26 cellular contexts compared by ENCODE assay signal in the genomic region with DNA sequence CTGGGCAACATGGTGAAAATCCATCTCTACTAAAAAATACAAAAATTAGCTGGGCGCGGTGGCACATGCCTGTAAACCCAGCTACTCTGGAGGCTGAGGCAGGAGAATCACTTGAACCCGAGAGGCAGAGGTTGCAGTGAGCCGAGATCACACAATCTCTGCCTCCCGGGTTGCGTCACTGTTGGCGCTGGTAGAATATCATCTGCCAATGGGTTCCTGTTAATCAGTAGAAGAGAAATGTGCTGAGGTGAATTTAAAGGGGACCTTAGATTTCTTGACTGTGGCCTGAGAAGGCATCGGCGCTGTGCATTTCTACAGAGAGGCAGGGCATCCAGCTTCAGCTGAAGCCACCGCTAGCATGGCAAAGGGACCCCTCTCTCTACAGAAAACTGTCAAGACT.
A peak's percentile ranks its signal among the peaks of the same experiment; 100 is the strongest.
DNase-seq lines count a peak whose midpoint lies in the region; ATAC-seq, FAIRE-seq and TF ChIP-seq lines count a peak whose summit lies in the region.
"Had no signal": no experiment of that assay in that cellular context is flagged by ENCODE, and none has a peak within 500 bp of the region (broad histone marks: within the 10 kb centered on the region; RNA-seq: fewer than 3 reads in every experiment).

No MANE protein-coding gene starts in this region.

- in situ Hi-C loops in HepG2 (cut with HindIII; ENCODE audit: extremely low pct_ligation_motif_present, low pct_unique_long_range_greater_than_20kb) = no loop called here

- no peak for TF ChIP-seq CTCF in right lobe of liver (IDR thresholded peaks at IDR 0.05)
- no peak for TF ChIP-seq CTCF in HepG2 (CRISPR knock-in tag; IDR thresholded peaks at IDR 0.05)
- no peak for TF ChIP-seq CTCF in psoas muscle (IDR thresholded peaks at IDR 0.05)
- no peak for TF ChIP-seq CTCF in glutamatergic neuron (IDR thresholded peaks at IDR 0.05; ENCODE audit: partially characterized antibody, unreplicated experiment)

- DNase-seq in right lobe of liver (peak in 2 of 3 donors; percentile 20 to 49), HepG2 (ENCODE audit: low spot score) (no peak), psoas muscle (no peak), glutamatergic neuron (no peak)
- no peak for DNase-seq in effector memory CD8-positive, alpha-beta T cell
- DNase-seq: 8988T; ACHN; BE2C; C1 segment of cervical spinal cord; CD4-positive, alpha-beta memory T cell; CD4-positive, CD25-positive, alpha-beta regulatory T cell; CD8-positive, alpha-beta memory T cell; COR-L47; DMS 273 treated with DMSO at 0.1 percent for 48 hours; DMS153; DMS53; DMS79; DND-41; EL; GDM1 had no signal

- no peak for TF ChIP-seq RAD21 in HepG2 (CRISPR knock-in tag; IDR thresholded peaks at IDR 0.05)

- intact Hi-C loops in right lobe of liver (cut with DNase I) (no loop called here), HepG2 (cut with micrococcal nuclease; ENCODE audit: unreplicated experiment) (no loop called here), psoas muscle (cut with DNase I) (no loop called here)

- no TSS peak for BruUV-seq in HepG2 (replicated peaks; lab: Mats Ljungman, UMichigan)

- H3K27me3 ChIP-seq in right lobe of liver = no peaks in the 10 kb centered on the region
- peaks cover 0 to 8% of the 10 kb centered on the region in 2 experiments; a peak in 1 of 5 replicates for H3K27me3 ChIP-seq in HepG2 (ENCODE audit: control insufficient read depth in 1 of 2, insufficient read depth in 2 of 2, low read length in 2 of 2)
- H3K27me3 ChIP-seq in psoas muscle (ENCODE audit: insufficient read depth in 3 of 3, low read length in 2 of 3) = no peaks in the 10 kb centered on the region
- H3K27me3 ChIP-seq: BE2C, BLaER1 had no signal

- H3K4me3 Mint-ChIP-seq in effector memory CD8-positive, alpha-beta T cell = no peak overlapping the region
- H3K4me3 Mint-ChIP-seq in glutamatergic neuron (ENCODE audit: unreplicated experiment) = no peak overlapping the region
- H3K4me3 Mint-ChIP-seq: CD14-positive monocyte; CD4-positive, alpha-beta memory T cell; CD4-positive, CD25-positive, alpha-beta regulatory T cell; CD8-positive, alpha-beta memory T cell had no signal

- no peaks in the 10 kb centered on the region for H3K36me3 Mint-ChIP-seq in effector memory CD8-positive, alpha-beta T cell (ENCODE audit: insufficient read depth)
- H3K36me3 Mint-ChIP-seq in glutamatergic neuron (ENCODE audit: unreplicated experiment) = no peaks in the 10 kb centered on the region
- H3K36me3 Mint-ChIP-seq: CD14-positive monocyte; CD4-positive, alpha-beta memory T cell; CD4-positive, CD25-positive, alpha-beta regulatory T cell; CD8-positive, alpha-beta memory T cell had no signal

- H2AFZ ChIP-seq in HepG2 (ENCODE audit: low read length) = no peak overlapping the region

- H4K20me1 ChIP-seq in HepG2 (ENCODE audit: insufficient read depth, low read length) = no peaks in the 10 kb centered on the region
- H4K20me1 ChIP-seq: BLaER1 had no signal

- no peak overlapping the region for H3K4me2 ChIP-seq in HepG2 (ENCODE audit: low read depth, low read length)
- H3K4me2 ChIP-seq: BLaER1 had no signal

- H3K79me2 ChIP-seq in HepG2 (ENCODE audit: insufficient read depth, low read length) = no peaks in the 10 kb centered on the region

- peaks cover 0 to 2% of the 10 kb centered on the region in 2 donors for H3K9me3 Mint-ChIP-seq in effector memory CD8-positive, alpha-beta T cell
- no peaks in the 10 kb centered on the region for H3K9me3 Mint-ChIP-seq in glutamatergic neuron (ENCODE audit: unreplicated experiment)

- CTCF ChIA-PET in HepG2 (lab: Yijun Ruan, JAX; ENCODE audit: low intra/inter-chr PET ratio, low total read pairs) = no interaction called here

- ATAC-seq in right lobe of liver = peak in 2 of 4 donors; percentile 29 to 65
- no peak for ATAC-seq in HepG2
- ATAC-seq in psoas muscle = peak in 1 of 4 donors; percentile 37
- no peak for ATAC-seq in effector memory CD8-positive, alpha-beta T cell (replicated peaks)
- ATAC-seq: GM12878 had no signal

- H3K4me1 ChIP-seq in right lobe of liver = no peaks in the 10 kb centered on the region
- H3K4me1 ChIP-seq in HepG2 (ENCODE audit: insufficient read depth, low read length) = peaks cover 9% of the 10 kb centered on the region; the same call in 1 of the 2 replicates
- peaks cover 49% of the 10 kb centered on the region for H3K4me1 ChIP-seq in psoas muscle
- H3K4me1 ChIP-seq: BE2C had no signal

- H3K4me3 ChIP-seq in right lobe of liver (no peak overlapping the region), HepG2 (replicated peaks in 1 of 3; ENCODE audit: insufficient read depth in 1 of 3, low read depth in 2 of 3, low read length in 3 of 3) (no peak overlapping the region), psoas muscle (no peak overlapping the region)
- H3K4me3 ChIP-seq: BLaER1, GM12878 had no signal

- H3K9me3 ChIP-seq in right lobe of liver (no peaks in the 10 kb centered on the region), HepG2 (ENCODE audit: low read length) (no peaks in the 10 kb centered on the region), psoas muscle (no peaks in the 10 kb centered on the region)
- H3K9me3 ChIP-seq: BE2C had no signal

- no peak overlapping the region for H3K27ac ChIP-seq in right lobe of liver
- H3K27ac ChIP-seq in HepG2 (ENCODE audit: extremely low read length, insufficient read depth, low read length) = no peak overlapping the region
- peak overlapping the region; percentile 43 for H3K27ac ChIP-seq in psoas muscle
- H3K27ac ChIP-seq: BLaER1 had no signal

- 51% methylated on average over 4 of the region's 10 CpGs for WGBS in right lobe of liver (ENCODE audit: insufficient coverage, low coverage, low lambda C conversion rate, missing lambda C conversion rate)
- 79% methylated on average over 10 of the region's 10 CpGs for WGBS in HepG2 (ENCODE audit: low lambda C conversion rate)
- WGBS in psoas muscle, 3 donors = 62 to 81% (median 75%) methylated on average over 10 of the region's 10 CpGs

- no peak overlapping the region for H3K9ac ChIP-seq in HepG2 (ENCODE audit: insufficient read depth, low read depth, low read length)
- H3K9ac ChIP-seq: BLaER1 had no signal

- POLR2A ChIA-PET in HepG2 (lab: Yijun Ruan, JAX) = no interaction called here

- no peak for TF ChIP-seq POLR2A in right lobe of liver (IDR thresholded peaks at IDR 0.05)
- TF ChIP-seq POLR2A in HepG2 (IDR thresholded peaks at IDR 0.05; ENCODE audit: insufficient read depth in 1 of 2, low read depth in 2 of 2, low read length in 2 of 2) = no peak

- no peaks in the 10 kb centered on the region for H3K4me1 Mint-ChIP-seq in effector memory CD8-positive, alpha-beta T cell (ENCODE audit: low read depth in 2 of 2)
- H3K4me1 Mint-ChIP-seq in glutamatergic neuron (ENCODE audit: low read depth, unreplicated experiment) = no peaks in the 10 kb centered on the region
- H3K4me1 Mint-ChIP-seq: CD14-positive monocyte; CD4-positive, alpha-beta memory T cell; CD4-positive, CD25-positive, alpha-beta regulatory T cell; CD8-positive, alpha-beta memory T cell had no signal

- no peak overlapping the region for H3K27ac Mint-ChIP-seq in effector memory CD8-positive, alpha-beta T cell
- H3K27ac Mint-ChIP-seq in glutamatergic neuron (ENCODE audit: unreplicated experiment) = no peak overlapping the region
- H3K27ac Mint-ChIP-seq: CD14-positive monocyte; CD4-positive, alpha-beta memory T cell; CD4-positive, CD25-positive, alpha-beta regulatory T cell; CD8-positive, alpha-beta memory T cell had no signal

- TF ChIP-seq EP300 in HepG2 (IDR thresholded peaks at IDR 0.05; ENCODE audit: low read depth in 2 of 2, low read length in 2 of 2) (no peak), HepG2 (CRISPR knock-in tag; IDR thresholded peaks at IDR 0.05; ENCODE audit: borderline replicate concordance) (no peak)

- H3K36me3 ChIP-seq in right lobe of liver (no peaks in the 10 kb centered on the region), HepG2 (replicated peaks in 1 of 2; ENCODE audit: control insufficient read depth in 1 of 2, insufficient read depth in 2 of 2, low read length in 2 of 2) (no peaks in the 10 kb centered on the region), psoas muscle (ENCODE audit: insufficient read depth in 1 of 2, low read depth in 1 of 2) (no peaks in the 10 kb centered on the region)
- H3K36me3 ChIP-seq: BE2C, BLaER1 had no signal

- no peak for FAIRE-seq in HepG2 (lab: Jason Lieb, UNC)
- FAIRE-seq: A204.1, GM12878, GM12892, GM18507 had no signal

- H3K27me3 Mint-ChIP-seq in effector memory CD8-positive, alpha-beta T cell = peaks cover 0 to 12% of the 10 kb centered on the region in 2 donors
- H3K27me3 Mint-ChIP-seq in glutamatergic neuron (ENCODE audit: unreplicated experiment) = no peaks in the 10 kb centered on the region
- H3K27me3 Mint-ChIP-seq: CD4-positive, CD25-positive, alpha-beta regulatory T cell had no signal

TF ChIP-seq in HepG2, 621 proteins besides CTCF, POLR2A, EP300 and RAD21 (continues in another document):
- no peak for TF ChIP-seq PRMT3 (CRISPR knock-in tag; IDR thresholded peaks at IDR 0.05; ENCODE audit: borderline replicate concordance, low read depth)
- TF ChIP-seq, protein P1, sequence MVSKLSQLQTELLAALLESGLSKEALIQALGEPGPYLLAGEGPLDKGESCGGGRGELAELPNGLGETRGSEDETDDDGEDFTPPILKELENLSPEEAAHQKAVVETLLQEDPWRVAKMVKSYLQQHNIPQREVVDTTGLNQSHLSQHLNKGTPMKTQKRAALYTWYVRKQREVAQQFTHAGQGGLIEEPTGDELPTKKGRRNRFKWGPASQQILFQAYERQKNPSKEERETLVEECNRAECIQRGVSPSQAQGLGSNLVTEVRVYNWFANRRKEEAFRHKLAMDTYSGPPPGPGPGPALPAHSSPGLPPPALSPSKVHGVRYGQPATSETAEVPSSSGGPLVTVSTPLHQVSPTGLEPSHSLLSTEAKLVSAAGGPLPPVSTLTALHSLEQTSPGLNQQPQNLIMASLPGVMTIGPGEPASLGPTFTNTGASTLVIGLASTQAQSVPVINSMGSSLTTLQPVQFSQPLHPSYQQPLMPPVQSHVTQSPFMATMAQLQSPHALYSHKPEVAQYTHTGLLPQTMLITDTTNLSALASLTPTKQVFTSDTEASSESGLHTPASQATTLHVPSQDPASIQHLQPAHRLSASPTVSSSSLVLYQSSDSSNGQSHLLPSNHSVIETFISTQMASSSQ (IDR thresholded peaks at IDR 0.05; ENCODE audit: low read depth) = no peak
- TF ChIP-seq, protein P1 (CRISPR knock-in tag; IDR thresholded peaks at IDR 0.05; ENCODE audit: borderline replicate concordance) = no peak

Comparison
In these comparisons a context has a peak if more than half of its experiments do, and no peak if none do; other contexts are left out.
1. DNase-seq: peak in right lobe of liver (2 of 3); none in HepG2 (single experiment), psoas muscle (0 of 2), effector memory CD8-positive, alpha-beta T cell (0 of 3) and glutamatergic neuron (single experiment).